In genomic region chr6:54698974-54699373, GRCh38 we compare ENCODE assay signal across 14 cellular contexts.
DNase-seq lines count a peak whose midpoint lies in the region; ATAC-seq, FAIRE-seq and TF ChIP-seq lines count a peak whose summit lies in the region.
"Had no signal": no experiment of that assay in that cellular context is flagged by ENCODE, and none has a peak within 500 bp of the region (broad histone marks: within the 10 kb centered on the region; RNA-seq: fewer than 3 reads in every experiment).

No MANE protein-coding gene starts in this region.

- no peaks in the 10 kb centered on the region for H3K9me3 Mint-ChIP-seq in neural progenitor cell
- H3K9me3 Mint-ChIP-seq: T-helper 1 cell treated with Interleukin-12 subunit alpha and Interleukin-12 subunit beta and Interleukin-4 antibody, amounts not matched to agents 30 μg/mL and 1 μg/mL, for 36 hours had no signal

- H3K36me3 ChIP-seq in neural progenitor cell, result no peaks in the 10 kb centered on the region

- H3K4me1 ChIP-seq in neural progenitor cell, result peaks cover 11% of the 10 kb centered on the region

- H3K9ac ChIP-seq in neural progenitor cell, result no peak overlapping the region

- H2AFZ ChIP-seq in neural progenitor cell (replicated peaks), result peak overlapping the region; percentile 0

- H4K20me1 ChIP-seq in neural progenitor cell (ENCODE audit: low read depth), result no peaks in the 10 kb centered on the region

- H3K4me3 Mint-ChIP-seq in neural progenitor cell, result no peak overlapping the region
- H3K4me3 Mint-ChIP-seq: activated CD8-positive, alpha-beta T cell treated with anti-CD3 and anti-CD28 coated beads for 36 hours; CD8-positive, alpha-beta memory T cell; T-helper 1 cell treated with Interleukin-12 subunit alpha and Interleukin-12 subunit beta and Interleukin-4 antibody, amounts not matched to agents 30 μg/mL and 1 μg/mL, for 36 hours had no signal

- H3K27me3 Mint-ChIP-seq in neural progenitor cell (ENCODE audit: insufficient read depth, low read depth), result no peaks in the 10 kb centered on the region
- H3K27me3 Mint-ChIP-seq: activated CD8-positive, alpha-beta T cell treated with anti-CD3 and anti-CD28 coated beads for 36 hours; CD8-positive, alpha-beta memory T cell had no signal

- H3K27ac ChIP-seq in neural progenitor cell, result no peak overlapping the region

- no peak for TF ChIP-seq CTCF in neural progenitor cell (IDR thresholded peaks at IDR 0.05)

- ATAC-seq in GM18520 (IDR thresholded peaks at IDR 0.05; ENCODE audit: unreplicated experiment) (peak; percentile 61), GM21786 (IDR thresholded peaks at IDR 0.05; ENCODE audit: unreplicated experiment) (peak; percentile 64)
- ATAC-seq: activated CD8-positive, alpha-beta T cell treated with anti-CD3 and anti-CD28 coated beads for 36 hours had no signal

- H3K4me3 ChIP-seq in neural progenitor cell, result no peak overlapping the region

- no peaks in the 10 kb centered on the region for H3K9me3 ChIP-seq in neural progenitor cell (ENCODE audit: low read depth)

- H3F3A ChIP-seq in neural progenitor cell (ENCODE audit: low read depth), result no peaks in the 10 kb centered on the region

- no peak overlapping the region for H3K4me2 ChIP-seq in neural progenitor cell

- H3K36me3 Mint-ChIP-seq in neural progenitor cell, result no peaks in the 10 kb centered on the region
- H3K36me3 Mint-ChIP-seq: CD8-positive, alpha-beta memory T cell had no signal

- peaks cover 11% of the 10 kb centered on the region for H3K4me1 Mint-ChIP-seq in neural progenitor cell
- H3K4me1 Mint-ChIP-seq: CD8-positive, alpha-beta memory T cell had no signal

- FAIRE-seq in frontal cortex (lab: Jason Lieb, UNC), result no peak

- H3K27me3 ChIP-seq in neural progenitor cell, result no peaks in the 10 kb centered on the region

- H3K79me2 ChIP-seq in neural progenitor cell (ENCODE audit: low read depth), result no peaks in the 10 kb centered on the region

- no peak overlapping the region for H3K27ac Mint-ChIP-seq in neural progenitor cell
- H3K27ac Mint-ChIP-seq: activated CD8-positive, alpha-beta T cell treated with anti-CD3 and anti-CD28 coated beads for 36 hours; CD8-positive, alpha-beta memory T cell; T-helper 1 cell treated with Interleukin-12 subunit alpha and Interleukin-12 subunit beta and Interleukin-4 antibody, amounts not matched to agents 30 μg/mL and 1 μg/mL, for 36 hours had no signal

- DNase-seq in HT-29 (ENCODE audit: low spot score) (peak; percentile 14), neural progenitor cell (ENCODE audit: low spot score) (no peak), frontal cortex (ENCODE audit: low spot score in 2 of 2) (no peak), superior temporal gyrus (ENCODE audit: extremely low spot score) (no peak), NCI-H82 treated with DMSO at 0.1 percent for 48 hours (lab: John Stamatoyannopoulos, UW; ENCODE audit: unreplicated experiment) (no peak)
- DNase-seq in activated CD4-positive, alpha-beta T cell treated with anti-CD3 and anti-CD28 coated beads, Interleukin-2, amount 50 U/mL, for 48 hours, result no peak
- DNase-seq: activated CD8-positive, alpha-beta T cell treated with anti-CD3 and anti-CD28 coated beads for 36 hours; CD8-positive, alpha-beta memory T cell; effector CD4-positive, alpha-beta T cell; GOT3; NCI-H1436 treated with DMSO at 0.1 percent for 48 hours had no signal
